8 cellular contexts compared by ENCODE assay signal in the genomic region with DNA sequence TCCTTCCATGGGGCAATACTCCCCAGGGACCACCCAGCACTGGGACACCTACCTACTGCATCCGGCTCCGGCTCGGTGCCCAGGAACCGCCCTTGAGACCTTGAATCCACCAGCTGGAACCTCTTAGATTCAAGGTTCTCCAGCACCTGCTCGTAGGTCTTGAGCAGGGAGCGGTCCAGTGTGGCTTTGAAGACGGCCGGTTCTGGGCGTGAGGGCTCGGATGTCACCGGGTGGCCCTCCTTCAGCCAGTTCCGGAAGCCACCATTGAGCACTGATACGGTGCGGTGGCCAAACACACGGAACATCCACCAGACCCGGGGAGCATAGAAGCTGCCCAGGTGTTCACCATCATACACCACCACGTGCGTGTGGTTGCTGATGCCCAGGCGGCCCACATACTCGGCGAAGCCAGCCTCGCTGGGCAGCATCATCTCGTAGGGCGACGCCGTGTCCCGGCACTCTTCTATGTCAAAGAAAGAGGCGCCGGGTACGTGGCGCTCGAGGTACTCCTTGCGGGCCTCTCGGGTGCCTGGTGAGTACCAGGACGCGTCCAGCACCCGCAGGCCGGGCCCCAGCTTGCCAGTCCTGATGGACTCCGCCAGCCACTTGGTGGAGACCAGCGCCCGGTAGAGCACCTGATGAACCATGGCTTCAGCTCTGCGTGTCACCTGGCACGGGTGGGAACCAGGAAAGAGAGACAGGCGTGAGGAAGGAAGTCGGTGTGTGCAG. TPM values are rescaled to one million over a fixed set of nuclear protein-coding genes. Genes with fewer than 3 reads are reported as not detected.
DNase-seq lines count a peak whose midpoint lies in the region; ATAC-seq and TF ChIP-seq lines count a peak whose summit lies in the region.

No MANE protein-coding gene starts in this region.

- no peak overlapping the region for H3K27ac Mint-ChIP-seq in activated T-cell treated with anti-CD3 and anti-CD28 coated beads, Interleukin-2, amount 50 U/mL, for 24 hours
- peak overlapping the region; percentile 72 for H3K27ac Mint-ChIP-seq in type B pancreatic cell

- DNase-seq in activated T-cell treated with anti-CD3 and anti-CD28 coated beads, Interleukin-2, amount 50 U/mL, for 24 hours: no peak
- DNase-seq in activated T-cell treated with anti-CD3 and anti-CD28 coated beads, Interleukin-2, amount 50 U/mL, for 1 hour: no peak
- DNase-seq in choroid plexus epithelial cell (ENCODE audit: low read depth) (no peak), mesendoderm (no peak), type B pancreatic cell (ENCODE audit: extremely low spot score, unreplicated experiment) (no peak), DMS 273 (lab: John Stamatoyannopoulos, UW; ENCODE audit: unreplicated experiment) (no peak), foreskin keratinocyte (no peak)
- no peak for DNase-seq in activated effector memory CD4-positive, alpha-beta T cell treated with Interleukin-2 at 50 U/mL for 16 hours

- H3K9ac ChIP-seq in mesendoderm (ENCODE audit: low read length): peak overlapping the region; percentile 93

- peaks cover 25% of the 10 kb centered on the region for H3K79me1 ChIP-seq in mesendoderm (ENCODE audit: low read length)

- peak overlapping the region; percentile 99 for H3K4me2 ChIP-seq in mesendoderm (ENCODE audit: low read length)

- H3K36me3 ChIP-seq in mesendoderm (ENCODE audit: control insufficient read depth, insufficient read depth, low read length): peaks cover 1% of the 10 kb centered on the region

- H2AK5ac ChIP-seq in mesendoderm (ENCODE audit: low read length): no peak overlapping the region

- no peaks in the 10 kb centered on the region for H3K36me3 Mint-ChIP-seq in activated T-cell treated with anti-CD3 and anti-CD28 coated beads, Interleukin-2, amount 50 U/mL, for 24 hours (ENCODE audit: low read depth)
- no peaks in the 10 kb centered on the region for H3K36me3 Mint-ChIP-seq in type B pancreatic cell

- H3K4me3 ChIP-seq in choroid plexus epithelial cell (ENCODE audit: low read depth, low read length) (peak overlapping the region; percentile 85), mesendoderm (ENCODE audit: low read length) (peak overlapping the region; percentile 87)

- H2BK15ac ChIP-seq in mesendoderm (replicated peaks; ENCODE audit: low read depth): no peak overlapping the region

- H3K4ac ChIP-seq in mesendoderm (ENCODE audit: low read depth, low read length): no peak overlapping the region

- H3K27me3 ChIP-seq in mesendoderm (ENCODE audit: insufficient read depth, low read length, poor library complexity) (no peaks in the 10 kb centered on the region), foreskin keratinocyte (no peaks in the 10 kb centered on the region)

- peaks cover 23% of the 10 kb centered on the region for H3K27me3 Mint-ChIP-seq in activated T-cell treated with anti-CD3 and anti-CD28 coated beads, Interleukin-2, amount 50 U/mL, for 24 hours
- H3K27me3 Mint-ChIP-seq in type B pancreatic cell: no peaks in the 10 kb centered on the region

- H3K27ac ChIP-seq in mesendoderm (ENCODE audit: low read depth, low read length) (no peak overlapping the region), foreskin keratinocyte (no peak overlapping the region)

- peaks cover 11% of the 10 kb centered on the region for H3K4me1 Mint-ChIP-seq in activated T-cell treated with anti-CD3 and anti-CD28 coated beads, Interleukin-2, amount 50 U/mL, for 24 hours (ENCODE audit: low read depth)
- H3K4me1 Mint-ChIP-seq in type B pancreatic cell (ENCODE audit: unreplicated experiment): peaks cover 16% of the 10 kb centered on the region

- H3K9me3 Mint-ChIP-seq in activated T-cell treated with anti-CD3 and anti-CD28 coated beads, Interleukin-2, amount 50 U/mL, for 24 hours: no peaks in the 10 kb centered on the region
- H3K9me3 Mint-ChIP-seq in type B pancreatic cell: no peaks in the 10 kb centered on the region

- H3K79me2 ChIP-seq in mesendoderm (ENCODE audit: control insufficient read depth, insufficient read depth, low read length): peaks cover 2% of the 10 kb centered on the region

- H2BK5ac ChIP-seq in mesendoderm (ENCODE audit: low read length): no peak overlapping the region

- no peak overlapping the region for H4K5ac ChIP-seq in mesendoderm (ENCODE audit: low read length)

- H4K8ac ChIP-seq in mesendoderm (ENCODE audit: low read depth, low read length): no peak overlapping the region

- peak overlapping the region; percentile 95 for H3K56ac ChIP-seq in mesendoderm (ENCODE audit: low read length)

- WGBS in mesendoderm (ENCODE audit: extremely low coverage, insufficient coverage, low lambda C conversion rate): no CpG with 5 or more reads among the region's 45 CpGs

- peak overlapping the region; percentile 73 for H3K4me3 Mint-ChIP-seq in activated T-cell treated with anti-CD3 and anti-CD28 coated beads, Interleukin-2, amount 50 U/mL, for 24 hours
- H3K4me3 Mint-ChIP-seq in type B pancreatic cell: peak overlapping the region; percentile 94

- TF ChIP-seq CTCF in choroid plexus epithelial cell (conservative IDR thresholded peaks at IDR 0.05; ENCODE audit: low read depth, low read length) (no peak), type B pancreatic cell (conservative IDR thresholded peaks at IDR 0.05) (no peak), foreskin keratinocyte (conservative IDR thresholded peaks at IDR 0.05) (no peak)

- no peak overlapping the region for H3K18ac ChIP-seq in mesendoderm (ENCODE audit: low read length)

- no peak overlapping the region for H2BK120ac ChIP-seq in mesendoderm (ENCODE audit: low read depth, low read length)

- no peak for ATAC-seq in foreskin keratinocyte

- peak overlapping the region; percentile 24 for H3K23ac ChIP-seq in mesendoderm (ENCODE audit: low read length)

- H3K4me1 ChIP-seq in mesendoderm (ENCODE audit: control insufficient read depth, low read depth, low read length): no peaks in the 10 kb centered on the region
- no peaks in the 10 kb centered on the region for H3K4me1 ChIP-seq in foreskin keratinocyte

RNA-seq across cellular contexts. Expression of a gene that starts 1.0 kb away (rescaled TPM):
- 13.0 TPM for polyA plus RNA-seq in mesendoderm (2013, experiment 1 of 2)
- 11.7 TPM for polyA plus RNA-seq in mesendoderm (2013, experiment 2 of 2)
- total RNA-seq in type B pancreatic cell (ENCODE audit: low replicate concordance): 30.8 and 34.0 TPM in 2 replicates
- 18.1 and 19.7 TPM in 2 replicates for total RNA-seq in foreskin keratinocyte
- polyA plus RNA-seq in foreskin keratinocyte: 23.2 and 26.2 TPM in 2 replicates

RNA-seq across cellular contexts. Expression of a gene that starts 1.3 kb away (rescaled TPM):
- polyA plus RNA-seq in mesendoderm (2013, experiment 1 of 2): 57.1 TPM
- 58.0 TPM for polyA plus RNA-seq in mesendoderm (2013, experiment 2 of 2)
- total RNA-seq in type B pancreatic cell (ENCODE audit: low replicate concordance) (56.6 and 71.3 TPM in 2 replicates), foreskin keratinocyte (57.5 and 62.6 TPM in 2 replicates)
- 82.2 TPM in 2 replicates for polyA plus RNA-seq in foreskin keratinocyte

RNA-seq across cellular contexts. Expression of a gene that starts 33.3 kb away (rescaled TPM):
- polyA plus RNA-seq in mesendoderm (2013, experiment 1 of 2): 13.9 TPM
- polyA plus RNA-seq in mesendoderm (2013, experiment 2 of 2): 13.1 TPM
- total RNA-seq in type B pancreatic cell (ENCODE audit: low replicate concordance) (11.1 and 53.7 TPM in 2 replicates), foreskin keratinocyte (19.6 and 24.7 TPM in 2 replicates)
- polyA plus RNA-seq in foreskin keratinocyte: 22.8 and 25.9 TPM in 2 replicates
